In genomic region chr9:137127301-137128157, GRCh38 we compare ENCODE assay signal across 1 cellular context.
A peak's percentile ranks its signal among the peaks of the same experiment; 100 is the strongest.
TF ChIP-seq lines count a peak whose summit lies in the region.

No MANE protein-coding gene starts in this region.

TF ChIP-seq in HepG2, 621 proteins besides CTCF, POLR2A, EP300 and RAD21:
- 0 out of 2 replicates have a peak, but pooled peaks have one; percentile 36 for TF ChIP-seq BORCS8-MEF2B (CRISPR knock-in tag; IDR thresholded peaks at IDR 0.05)
- TF ChIP-seq MYPOP (CRISPR knock-in tag; IDR thresholded peaks at IDR 0.05), result peak; percentile 67
- no peak for TF ChIP-seq JUNB (CRISPR knock-in tag; IDR thresholded peaks at IDR 0.05; ENCODE audit: borderline replicate concordance)
- no peak for TF ChIP-seq ARNTL (CRISPR knock-in tag; IDR thresholded peaks at IDR 0.05)
- TF ChIP-seq, protein P1, sequence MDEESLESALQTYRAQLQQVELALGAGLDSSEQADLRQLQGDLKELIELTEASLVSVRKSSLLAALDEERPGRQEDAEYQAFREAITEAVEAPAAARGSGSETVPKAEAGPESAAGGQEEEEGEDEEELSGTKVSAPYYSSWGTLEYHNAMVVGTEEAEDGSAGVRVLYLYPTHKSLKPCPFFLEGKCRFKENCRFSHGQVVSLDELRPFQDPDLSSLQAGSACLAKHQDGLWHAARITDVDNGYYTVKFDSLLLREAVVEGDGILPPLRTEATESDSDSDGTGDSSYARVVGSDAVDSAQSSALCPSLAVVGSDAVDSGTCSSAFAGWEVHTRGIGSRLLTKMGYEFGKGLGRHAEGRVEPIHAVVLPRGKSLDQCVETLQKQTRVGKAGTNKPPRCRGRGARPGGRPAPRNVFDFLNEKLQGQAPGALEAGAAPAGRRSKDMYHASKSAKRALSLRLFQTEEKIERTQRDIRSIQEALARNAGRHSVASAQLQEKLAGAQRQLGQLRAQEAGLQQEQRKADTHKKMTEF (CRISPR knock-in tag; IDR thresholded peaks at IDR 0.05), result peak; percentile 20; the same call in 1 of the 2 replicates
- no peak for TF ChIP-seq EED (CRISPR knock-in tag; IDR thresholded peaks at IDR 0.05)
- no peak for TF ChIP-seq ZNF556 (CRISPR knock-in tag; IDR thresholded peaks at IDR 0.05; ENCODE audit: borderline replicate concordance)
- TF ChIP-seq POGZ (CRISPR knock-in tag; IDR thresholded peaks at IDR 0.05), result no peak
- TF ChIP-seq RFX3 (CRISPR knock-in tag; IDR thresholded peaks at IDR 0.05), result no peak
- TF ChIP-seq NR2F6 (IDR thresholded peaks at IDR 0.05), result 0 out of 2 replicates have a peak, but pooled peaks have one; percentile 6
- no peak for TF ChIP-seq NR2F6 (CRISPR knock-in tag; IDR thresholded peaks at IDR 0.05)
- 0 out of 2 replicates have a peak, but pooled peaks have one; percentile 23 for TF ChIP-seq KMT2A (CRISPR knock-in tag; IDR thresholded peaks at IDR 0.05)
- TF ChIP-seq GABPA (IDR thresholded peaks at IDR 0.05; ENCODE audit: low read depth, low read length), result no peak
- TF ChIP-seq GABPA (CRISPR knock-in tag; IDR thresholded peaks at IDR 0.05; ENCODE audit: low read depth), result peak; percentile 66
- TF ChIP-seq SYNCRIP (IDR thresholded peaks at IDR 0.05; ENCODE audit: insufficient read depth, low read depth, low read length), result no peak
- TF ChIP-seq TIGD3 (CRISPR knock-in tag; IDR thresholded peaks at IDR 0.05; ENCODE audit: borderline replicate concordance), result 0 out of 2 replicates have a peak, but pooled peaks have one; percentile 45
- TF ChIP-seq SAP130 (CRISPR knock-in tag; IDR thresholded peaks at IDR 0.05; ENCODE audit: low read depth), result peak; percentile 29; the same call in 1 of the 2 replicates
- no peak for TF ChIP-seq TBX3 (IDR thresholded peaks at IDR 0.05; ENCODE audit: borderline replicate concordance)
- peak; percentile 77 for TF ChIP-seq ZNF362 (CRISPR knock-in tag; IDR thresholded peaks at IDR 0.05; ENCODE audit: borderline replicate concordance)
- TF ChIP-seq ZNF7 (CRISPR knock-in tag; IDR thresholded peaks at IDR 0.05), result no peak
- TF ChIP-seq ZSCAN29 (CRISPR knock-in tag; conservative IDR thresholded peaks at IDR 0.05), result no peak
- TF ChIP-seq BCL3 (CRISPR knock-in tag; IDR thresholded peaks at IDR 0.05), result 0 out of 2 replicates have a peak, but pooled peaks have one; percentile 44
- no peak for TF ChIP-seq YEATS2 (CRISPR knock-in tag; IDR thresholded peaks at IDR 0.05; ENCODE audit: borderline replicate concordance)
- TF ChIP-seq ARID2 (CRISPR knock-in tag; IDR thresholded peaks at IDR 0.05; ENCODE audit: borderline replicate concordance), result no peak
- peak; percentile 5; the same call in 1 of the 2 replicates for TF ChIP-seq GATAD2A (CRISPR knock-in tag; IDR thresholded peaks at IDR 0.05)
- no peak for TF ChIP-seq ZNF251 (CRISPR knock-in tag; IDR thresholded peaks at IDR 0.05)
- TF ChIP-seq SRF (IDR thresholded peaks at IDR 0.05; ENCODE audit: low read depth, low read length), result 0 out of 2 replicates have a peak, but pooled peaks have one; percentile 17
- TF ChIP-seq ZNF781 (CRISPR knock-in tag; IDR thresholded peaks at IDR 0.05; ENCODE audit: borderline replicate concordance, not compliant biosample characterization), result peak; percentile 18
- 0 out of 2 replicates have a peak, but pooled peaks have one; percentile 34 for TF ChIP-seq HNF1A (IDR thresholded peaks at IDR 0.05; ENCODE audit: low read depth)
- no peak for TF ChIP-seq HNF1A (CRISPR knock-in tag; IDR thresholded peaks at IDR 0.05; ENCODE audit: borderline replicate concordance)
- TF ChIP-seq, protein P2, sequence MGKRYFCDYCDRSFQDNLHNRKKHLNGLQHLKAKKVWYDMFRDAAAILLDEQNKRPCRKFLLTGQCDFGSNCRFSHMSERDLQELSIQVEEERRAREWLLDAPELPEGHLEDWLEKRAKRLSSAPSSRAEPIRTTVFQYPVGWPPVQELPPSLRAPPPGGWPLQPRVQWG (CRISPR knock-in tag; IDR thresholded peaks at IDR 0.05; ENCODE audit: borderline replicate concordance, low read depth), result no peak
- TF ChIP-seq HDAC1 (CRISPR knock-in tag; IDR thresholded peaks at IDR 0.05), result peak; percentile 50; the same call in 1 of the 2 replicates
- TF ChIP-seq ZNF687 (CRISPR knock-in tag; IDR thresholded peaks at IDR 0.05), result peak; percentile 41; the same call in 1 of the 2 replicates
- 0 out of 2 replicates have a peak, but pooled peaks have one; percentile 13 for TF ChIP-seq GTF3A (CRISPR knock-in tag; conservative IDR thresholded peaks at IDR 0.05)
- TF ChIP-seq, protein P3, sequence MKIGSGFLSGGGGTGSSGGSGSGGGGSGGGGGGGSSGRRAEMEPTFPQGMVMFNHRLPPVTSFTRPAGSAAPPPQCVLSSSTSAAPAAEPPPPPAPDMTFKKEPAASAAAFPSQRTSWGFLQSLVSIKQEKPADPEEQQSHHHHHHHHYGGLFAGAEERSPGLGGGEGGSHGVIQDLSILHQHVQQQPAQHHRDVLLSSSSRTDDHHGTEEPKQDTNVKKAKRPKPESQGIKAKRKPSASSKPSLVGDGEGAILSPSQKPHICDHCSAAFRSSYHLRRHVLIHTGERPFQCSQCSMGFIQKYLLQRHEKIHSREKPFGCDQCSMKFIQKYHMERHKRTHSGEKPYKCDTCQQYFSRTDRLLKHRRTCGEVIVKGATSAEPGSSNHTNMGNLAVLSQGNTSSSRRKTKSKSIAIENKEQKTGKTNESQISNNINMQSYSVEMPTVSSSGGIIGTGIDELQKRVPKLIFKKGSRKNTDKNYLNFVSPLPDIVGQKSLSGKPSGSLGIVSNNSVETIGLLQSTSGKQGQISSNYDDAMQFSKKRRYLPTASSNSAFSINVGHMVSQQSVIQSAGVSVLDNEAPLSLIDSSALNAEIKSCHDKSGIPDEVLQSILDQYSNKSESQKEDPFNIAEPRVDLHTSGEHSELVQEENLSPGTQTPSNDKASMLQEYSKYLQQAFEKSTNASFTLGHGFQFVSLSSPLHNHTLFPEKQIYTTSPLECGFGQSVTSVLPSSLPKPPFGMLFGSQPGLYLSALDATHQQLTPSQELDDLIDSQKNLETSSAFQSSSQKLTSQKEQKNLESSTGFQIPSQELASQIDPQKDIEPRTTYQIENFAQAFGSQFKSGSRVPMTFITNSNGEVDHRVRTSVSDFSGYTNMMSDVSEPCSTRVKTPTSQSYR (CRISPR knock-in tag; IDR thresholded peaks at IDR 0.05; ENCODE audit: borderline replicate concordance), result 0 out of 2 replicates have a peak, but pooled peaks have one; percentile 32
- no peak for TF ChIP-seq FOXA1 (IDR thresholded peaks at IDR 0.05)
- 0 out of 2 replicates have a peak, but pooled peaks have one; percentile 4 for TF ChIP-seq FOXA1 (CRISPR knock-in tag; IDR thresholded peaks at IDR 0.05)
- TF ChIP-seq GFI1 (CRISPR knock-in tag; IDR thresholded peaks at IDR 0.05; ENCODE audit: borderline replicate concordance), result no peak
- no peak for TF ChIP-seq ZNF589 (CRISPR knock-in tag; conservative IDR thresholded peaks at IDR 0.05)
- no peak for TF ChIP-seq SNRNP70 (IDR thresholded peaks at IDR 0.05; ENCODE audit: low read depth, low read length)
- no peak for TF ChIP-seq EHMT2 (IDR thresholded peaks at IDR 0.05; ENCODE audit: borderline replicate concordance, low read depth, low read length)
- 0 out of 2 replicates have a peak, but pooled peaks have one; percentile 21 for TF ChIP-seq ZSCAN25 (CRISPR knock-in tag; IDR thresholded peaks at IDR 0.05)
- TF ChIP-seq ZNF367 (CRISPR knock-in tag; IDR thresholded peaks at IDR 0.05; ENCODE audit: borderline replicate concordance), result no peak
- TF ChIP-seq THAP11 (CRISPR knock-in tag; IDR thresholded peaks at IDR 0.05), result no peak
- TF ChIP-seq PHF21A (CRISPR knock-in tag; IDR thresholded peaks at IDR 0.05), result peak; percentile 58; the same call in 1 of the 2 replicates
